In genomic region chr14:92586966-92587365, GRCh38 we compare ENCODE assay signal across 12 cellular contexts.
DNase-seq lines count a peak whose midpoint lies in the region; ATAC-seq and TF ChIP-seq lines count a peak whose summit lies in the region.
"Had no signal": no experiment of that assay in that cellular context is flagged by ENCODE, and none has a peak within 500 bp of the region (broad histone marks: within the 10 kb centered on the region; RNA-seq: fewer than 3 reads in every experiment).

No MANE protein-coding gene starts in this region.

- H3K27ac ChIP-seq in heart left ventricle (peak overlapping the region in 7 of 12 donors; percentile 10 to 80 (median 67)), upper lobe of left lung (peak overlapping the region in 3 of 4 donors; percentile 61 to 76 (median 67)), mesendoderm (ENCODE audit: low read depth, low read length) (no peak overlapping the region)

- H3K4me1 ChIP-seq in heart left ventricle (peaks cover 0 to 84% (median 22%) of the 10 kb centered on the region in 12 donors), upper lobe of left lung (peaks cover 22 to 40% (median 24%) of the 10 kb centered on the region in 4 donors), mesendoderm (ENCODE audit: control insufficient read depth, low read depth, low read length) (no peaks in the 10 kb centered on the region)

- no peak overlapping the region for H2BK15ac ChIP-seq in mesendoderm (replicated peaks; ENCODE audit: low read depth)

- H3K4me3 Mint-ChIP-seq in activated naive CD8-positive, alpha-beta T cell treated with anti-CD3 and anti-CD28 coated beads, Interleukin-2, amount 10 ng/mL, durations not matched to agents 7 days and 5 days, result peak overlapping the region; percentile 73
- peak overlapping the region; percentile 84 for H3K4me3 Mint-ChIP-seq in natural killer cell

- peaks cover 2% of the 10 kb centered on the region for H3K9me3 Mint-ChIP-seq in activated naive CD8-positive, alpha-beta T cell treated with anti-CD3 and anti-CD28 coated beads, Interleukin-2, amount 10 ng/mL, durations not matched to agents 7 days and 5 days
- peaks cover 0 to 4% of the 10 kb centered on the region in 2 donors for H3K9me3 Mint-ChIP-seq in natural killer cell

- TF ChIP-seq POLR2A in heart left ventricle (IDR thresholded peaks at IDR 0.05), result no peak
- TF ChIP-seq POLR2A in upper lobe of left lung (IDR thresholded peaks at IDR 0.05), result no peak

- no peak overlapping the region for H2AK5ac ChIP-seq in mesendoderm (ENCODE audit: low read length)

- H3K4me1 Mint-ChIP-seq in activated naive CD8-positive, alpha-beta T cell treated with anti-CD3 and anti-CD28 coated beads, Interleukin-2, amount 10 ng/mL, durations not matched to agents 7 days and 5 days, result peaks cover 79% of the 10 kb centered on the region
- H3K4me1 Mint-ChIP-seq in natural killer cell, result peaks cover 90 to 96% of the 10 kb centered on the region in 2 donors

- H3K18ac ChIP-seq in mesendoderm (ENCODE audit: low read length), result no peak overlapping the region

- no peak overlapping the region for H3K4me2 ChIP-seq in mesendoderm (ENCODE audit: low read length)

- H3K79me1 ChIP-seq in mesendoderm (ENCODE audit: low read length), result no peaks in the 10 kb centered on the region

- no peak for DNase-seq in heart left ventricle
- no peak for DNase-seq in left cardiac atrium
- DNase-seq in activated naive CD8-positive, alpha-beta T cell treated with anti-CD3 and anti-CD28 coated beads, Interleukin-2, amount 10 ng/mL, durations not matched to agents 7 days and 5 days, result peak; percentile 42
- DNase-seq in natural killer cell, result no peak
- DNase-seq in upper lobe of left lung, result no peak
- no peak for DNase-seq in NCI-H2227 (lab: John Stamatoyannopoulos, UW; ENCODE audit: unreplicated experiment)
- DNase-seq in NCI-H345 (lab: John Stamatoyannopoulos, UW), result no peak
- DNase-seq in mesendoderm, result no peak
- DNase-seq: anterior cingulate cortex, kidney, NCI-H774 had no signal

- H3K9ac ChIP-seq in mesendoderm (ENCODE audit: low read length), result no peak overlapping the region

- no peaks in the 10 kb centered on the region for H3K27me3 Mint-ChIP-seq in activated naive CD8-positive, alpha-beta T cell treated with anti-CD3 and anti-CD28 coated beads, Interleukin-2, amount 10 ng/mL, durations not matched to agents 7 days and 5 days
- no peaks in the 10 kb centered on the region for H3K27me3 Mint-ChIP-seq in natural killer cell (ENCODE audit: low read depth in 2 of 2)

- H3K23ac ChIP-seq in mesendoderm (ENCODE audit: low read length), result no peak overlapping the region

- no peak overlapping the region for H3K4ac ChIP-seq in mesendoderm (ENCODE audit: low read depth, low read length)

- peak overlapping the region; percentile 89 for H3K27ac Mint-ChIP-seq in activated naive CD8-positive, alpha-beta T cell treated with anti-CD3 and anti-CD28 coated beads, Interleukin-2, amount 10 ng/mL, durations not matched to agents 7 days and 5 days
- H3K27ac Mint-ChIP-seq in natural killer cell, result peak overlapping the region; percentile 94 to 96

- 85 to 90% (median 88%) methylated on average over 5 of the region's 5 CpGs for WGBS in heart left ventricle, 4 donors
- 65 to 74% methylated on average over 5 of the region's 5 CpGs for WGBS in upper lobe of left lung, 2 donors
- WGBS in mesendoderm (ENCODE audit: extremely low coverage, insufficient coverage, low lambda C conversion rate), result no CpG with 5 or more reads among the region's 5 CpGs

- H3K9me3 ChIP-seq in heart left ventricle (peaks cover 0 to 13% (median 0%) of the 10 kb centered on the region in 12 donors), upper lobe of left lung (no peaks in the 10 kb centered on the region)

- H3K56ac ChIP-seq in mesendoderm (ENCODE audit: low read length), result no peak overlapping the region

- no peak overlapping the region for H4K8ac ChIP-seq in mesendoderm (ENCODE audit: low read depth, low read length)

- TF ChIP-seq CTCF in heart left ventricle (IDR thresholded peaks at IDR 0.05) (no peak), natural killer cell (IDR thresholded peaks at IDR 0.05) (no peak), upper lobe of left lung (IDR thresholded peaks at IDR 0.05) (no peak)

- POLR2A ChIA-PET in activated naive CD8-positive, alpha-beta T cell treated with anti-CD3 and anti-CD28 coated beads, Interleukin-2, amount 10 ng/mL, durations not matched to agents 7 days and 5 days (lab: Charles Lee), result interaction anchor here (1.0 to 4.4 kb wide), 8 partner anchors 10 to 162 kb away, joined by 3 to 43 read pairs (median 12); partner anchors contain the start of gene LGMN

- H2BK120ac ChIP-seq in mesendoderm (ENCODE audit: low read depth, low read length), result no peak overlapping the region

- H4K5ac ChIP-seq in mesendoderm (ENCODE audit: low read length), result no peak overlapping the region

- no peak overlapping the region for H3K4me3 ChIP-seq in heart left ventricle
- no peak overlapping the region for H3K4me3 ChIP-seq in upper lobe of left lung
- no peak overlapping the region for H3K4me3 ChIP-seq in mesendoderm (ENCODE audit: low read length)
- H3K4me3 ChIP-seq: GM12878 had no signal

- no peak overlapping the region for H2BK5ac ChIP-seq in mesendoderm (ENCODE audit: low read length)

- peaks cover 58% of the 10 kb centered on the region for H3K36me3 Mint-ChIP-seq in activated naive CD8-positive, alpha-beta T cell treated with anti-CD3 and anti-CD28 coated beads, Interleukin-2, amount 10 ng/mL, durations not matched to agents 7 days and 5 days
- peaks cover 14% of the 10 kb centered on the region for H3K36me3 Mint-ChIP-seq in natural killer cell

- peaks cover 0 to 12% (median 0%) of the 10 kb centered on the region in 9 donors for H3K36me3 ChIP-seq in heart left ventricle
- H3K36me3 ChIP-seq in upper lobe of left lung, result peaks cover 0 to 5% (median 2%) of the 10 kb centered on the region in 4 donors
- no peaks in the 10 kb centered on the region for H3K36me3 ChIP-seq in mesendoderm (ENCODE audit: control insufficient read depth, insufficient read depth, low read length)

- H3K79me2 ChIP-seq in mesendoderm (ENCODE audit: control insufficient read depth, insufficient read depth, low read length), result no peaks in the 10 kb centered on the region

- ATAC-seq in heart left ventricle, result no peak
- no peak for ATAC-seq in left cardiac atrium
- peak; percentile 40 for ATAC-seq in activated naive CD8-positive, alpha-beta T cell treated with anti-CD3 and anti-CD28 coated beads, Interleukin-2, amount 10 ng/mL, durations not matched to agents 7 days and 5 days (ENCODE audit: low read depth)
- peak; percentile 41 to 58 (median 54) for ATAC-seq in natural killer cell
- ATAC-seq in upper lobe of left lung (ENCODE audit: low FRiP score in 2 of 2), result no peak
- ATAC-seq: GM12878 had no signal

- TF ChIP-seq EP300 in upper lobe of left lung (IDR thresholded peaks at IDR 0.05), result no peak

- intact Hi-C loops in heart left ventricle (cut with DNase I) (loop anchor here in 1 of 10 donors (5.0 kb wide), 1 partner anchor 100 kb away; no protein-coding TSS in a partner anchor), left cardiac atrium (cut with DNase I) (no loop called here), natural killer cell (cut with micrococcal nuclease) (loop anchor here (1.0 to 5.0 kb wide), 8 partner anchors 14 to 94 kb away; no protein-coding TSS in a partner anchor)

- H3K27me3 ChIP-seq in heart left ventricle (no peaks in the 10 kb centered on the region), upper lobe of left lung (no peaks in the 10 kb centered on the region), mesendoderm (ENCODE audit: insufficient read depth, low read length, poor library complexity) (no peaks in the 10 kb centered on the region)

Comparison
In these comparisons a context has a peak if more than half of its experiments do, and no peak if none do; other contexts are left out.
1. ATAC-seq: peak in activated naive CD8-positive, alpha-beta T cell treated with anti-CD3 and anti-CD28 coated beads, Interleukin-2, amount 10 ng/mL, durations not matched to agents 7 days and 5 days (single experiment) and natural killer cell (3 of 3); none in heart left ventricle (0 of 4), left cardiac atrium (0 of 2) and upper lobe of left lung (0 of 2).